In genomic region chr22:40979198-40979597, GRCh38 we compare ENCODE assay signal across 31 cellular contexts.
"Had no signal": no experiment of that assay in that cellular context is flagged by ENCODE, and none has a peak within 500 bp of the region (broad histone marks: within the 10 kb centered on the region; RNA-seq: fewer than 3 reads in every experiment).

No MANE protein-coding gene starts in this region.

- FAIRE-seq: bronchial epithelial cell, TTC549 had no signal

- H3K9me3 ChIP-seq: adrenal gland, ascending aorta had no signal

- H3K4me3 ChIP-seq: adrenal gland, ascending aorta had no signal

- H3K4me1 ChIP-seq: adrenal gland, ascending aorta had no signal

- H3K27ac ChIP-seq: adrenal gland, ascending aorta, VCaP had no signal

- H3K36me3 ChIP-seq: adrenal gland, ascending aorta had no signal

- H3K27me3 ChIP-seq: adrenal gland, ascending aorta had no signal

- ATAC-seq: activated CD8-positive, alpha-beta T cell treated with anti-CD3 and anti-CD28 coated beads for 36 hours; activated naive CD4-positive, alpha-beta T cell treated with anti-CD3 and anti-CD28 coated beads, Interleukin-2, amount 50 U/mL, for 72 hours; activated T-cell treated with anti-CD3 and anti-CD28 coated beads, Interleukin-2, amount 50 U/mL, for 4 hours; activated T-cell treated with anti-CD3 and anti-CD28 coated beads, Interleukin-2, amount 50 U/mL, for 72 hours; activated T-helper 17 cell treated with anti-CD3 and anti-CD28 coated beads, Interleukin-2, amount 50 U/mL, for 72 hours had no signal

- DNase-seq: activated B cell treated with CpG ODN at 0.5 μM for 24 hours; activated CD4-positive, alpha-beta memory T cell treated with anti-CD3 and anti-CD28 coated beads for 36 hours; activated CD4-positive, alpha-beta T cell treated with anti-CD3 and anti-CD28 coated beads for 4 hours; activated CD4-positive, alpha-beta T cell treated with anti-CD3 and anti-CD28 coated beads, Interleukin-2, amount 10 ng/mL, durations not matched to agents 24 days and 14 days; activated CD4-positive, alpha-beta T cell treated with anti-CD3 and anti-CD28 coated beads, Interleukin-2, amount 50 U/mL, for 1 hour; activated CD4-positive, alpha-beta T cell treated with anti-CD3 and anti-CD28 coated beads, Interleukin-2, amount 50 U/mL, for 4 hours; activated CD4-positive, CD25-positive, alpha-beta regulatory T cell treated with anti-CD3 and anti-CD28 coated beads, Interleukin-2, amount 50 U/mL, for 72 hours; activated CD8-positive, alpha-beta memory T cell treated with anti-CD3 and anti-CD28 coated beads, Interleukin-2, amount 50 U/mL, for 4 hours; activated CD8-positive, alpha-beta T cell treated with anti-CD3 and anti-CD28 coated beads for 36 hours; activated effector memory CD4-positive, alpha-beta T cell treated with anti-CD3 and anti-CD28 coated beads, Interleukin-2, amount 50 U/mL, for 16 hours; activated gamma-delta T cell treated with Interleukin-2 at 50 U/mL for 16 hours; activated naive CD4-positive, alpha-beta T cell; activated naive CD4-positive, alpha-beta T cell treated with anti-CD3 and anti-CD28 coated beads for 36 hours; activated naive CD4-positive, alpha-beta T cell treated with anti-CD3 and anti-CD28 coated beads, Interleukin-2, amount 50 U/mL, for 16 hours; activated naive CD8-positive, alpha-beta T cell treated with anti-CD3 and anti-CD28 coated beads for 36 hours; activated T-cell treated with anti-CD3 and anti-CD28 coated beads for 4 hours; activated T-cell treated with anti-CD3 and anti-CD28 coated beads, Interleukin-2, amount 50 U/mL, for 1 hour; activated T-cell treated with anti-CD3 and anti-CD28 coated beads, Interleukin-2, amount 50 U/mL, for 4 hours; activated T-cell treated with anti-CD3 and anti-CD28 coated beads, Interleukin-2, amount 50 U/mL, for 72 hours; adrenal gland; amniotic stem cell; central memory CD4-positive, alpha-beta T cell; T-helper 1 cell; T-helper 2 cell; T-helper 9 cell had no signal
